8 cellular contexts compared by ENCODE assay signal in genomic region chr4:26074672-26075071, GRCh38.
DNase-seq lines count a peak whose midpoint lies in the region; ATAC-seq and FAIRE-seq lines count a peak whose summit lies in the region.

No MANE protein-coding gene starts in this region.

- H3K27ac Mint-ChIP-seq in central memory CD8-positive, alpha-beta T cell (ENCODE audit: low read depth), result peak overlapping the region; percentile 7

- no peak overlapping the region for H3K4me3 Mint-ChIP-seq in central memory CD8-positive, alpha-beta T cell

- H3K36me3 Mint-ChIP-seq in central memory CD8-positive, alpha-beta T cell (ENCODE audit: insufficient read depth), result peaks cover 2% of the 10 kb centered on the region

- ATAC-seq in GM18519 (IDR thresholded peaks at IDR 0.05; ENCODE audit: low FRiP score, unreplicated experiment) (peak; percentile 84), HG02588 (IDR thresholded peaks at IDR 0.05; ENCODE audit: unreplicated experiment) (peak; percentile 81)
- ATAC-seq in central memory CD8-positive, alpha-beta T cell (replicated peaks; ENCODE audit: extremely low read depth, poor library complexity, severe bottlenecking), result no peak

- peak; percentile 19 for DNase-seq in NCI-H2227 treated with DMSO at 0.1 percent for 48 hours (lab: John Stamatoyannopoulos, UW)
- DNase-seq in central memory CD8-positive, alpha-beta T cell (ENCODE audit: low spot score in 2 of 2), result no peak
- DNase-seq in stimulated activated CD4-positive, alpha-beta T cell treated with anti-CD3 and anti-CD28 coated beads, Interleukin-4, amount 100 ng/mL, for 4 hours, result peak; percentile 48 to 65
- DNase-seq in RCC 7860 (ENCODE audit: low spot score), result no peak
- no peak for DNase-seq in SW 1271 (lab: John Stamatoyannopoulos, UW)
- no peak for DNase-seq in H4 (ENCODE audit: low spot score)

- no peak for FAIRE-seq in RCC 7860 (lab: Jason Lieb, UNC)

- no peaks in the 10 kb centered on the region for H3K27me3 Mint-ChIP-seq in central memory CD8-positive, alpha-beta T cell

- H3K4me1 Mint-ChIP-seq in central memory CD8-positive, alpha-beta T cell, result peaks cover 30% of the 10 kb centered on the region

- no peaks in the 10 kb centered on the region for H3K9me3 Mint-ChIP-seq in central memory CD8-positive, alpha-beta T cell

Comparison
In these comparisons a context has a peak if more than half of its experiments do, and no peak if none do; other contexts are left out.
1. DNase-seq: peak in NCI-H2227 treated with DMSO at 0.1 percent for 48 hours (single experiment) and stimulated activated CD4-positive, alpha-beta T cell treated with anti-CD3 and anti-CD28 coated beads, Interleukin-4, amount 100 ng/mL, for 4 hours (2 of 2); none in central memory CD8-positive, alpha-beta T cell (0 of 2), RCC 7860 (single experiment), SW 1271 (0 of 2) and H4 (single experiment).